In the genomic region with DNA sequence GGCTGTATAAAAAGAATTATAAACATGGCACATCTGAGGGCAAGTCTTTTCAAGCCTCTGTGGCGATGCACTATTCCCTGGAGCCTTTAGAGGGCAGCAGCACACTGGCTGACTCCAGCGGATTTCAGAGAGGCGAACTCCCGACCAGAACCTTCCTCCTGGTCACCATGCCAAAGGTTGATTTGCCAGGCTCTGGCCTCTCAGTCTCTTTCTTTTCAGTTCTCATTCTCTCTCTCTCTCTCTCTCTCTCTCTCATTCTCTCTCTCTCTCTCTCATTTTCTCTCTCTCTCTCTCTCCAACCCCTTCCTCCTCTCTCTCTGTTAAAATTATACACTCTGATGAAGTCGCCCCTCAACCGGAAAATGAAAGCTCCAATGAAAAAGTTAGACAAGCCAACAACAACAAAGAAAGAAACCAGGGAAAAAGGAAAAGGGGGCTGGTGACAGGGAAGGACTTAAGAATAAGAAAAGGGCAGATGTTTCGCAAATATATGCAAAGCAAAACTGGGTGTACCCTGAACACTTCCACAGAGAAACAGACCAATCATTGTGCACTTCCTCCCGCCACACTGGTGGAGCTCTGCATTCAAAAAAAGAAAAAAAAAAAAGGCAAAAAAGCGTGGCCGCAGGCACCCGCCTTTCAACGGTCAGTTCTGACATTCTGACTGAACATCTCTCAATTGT, we compare ENCODE assay signal across 8 cellular contexts.
DNase-seq lines count a peak whose midpoint lies in the region; ATAC-seq, FAIRE-seq and TF ChIP-seq lines count a peak whose summit lies in the region.

No MANE protein-coding gene starts in this region.

- H4K20me1 ChIP-seq in keratinocyte (ENCODE audit: control insufficient read depth, extremely low read depth, insufficient read depth, low read length), result no peaks in the 10 kb centered on the region

- CTCF ChIA-PET in WTC11 (lab: Charles Lee), result interaction anchor here (0.6 to 3.9 kb wide), 48 partner anchors 11 to 1539 kb away, joined by 3 to 46 read pairs (median 4); no protein-coding TSS in a partner anchor

- H3K4me3 Mint-ChIP-seq in WTC11, result no peak overlapping the region

- ATAC-seq in HG02763 (IDR thresholded peaks at IDR 0.05; ENCODE audit: unreplicated experiment) (peak; percentile 76), WTC11 (peak; percentile 95)

- H3K27me3 Mint-ChIP-seq in WTC11 (ENCODE audit: low read depth), result no peaks in the 10 kb centered on the region

- peak; percentile 38 for DNase-seq in NCI-H510A treated with DMSO at 0.1 percent for 48 hours (lab: John Stamatoyannopoulos, UW)
- no peak for DNase-seq in NCI-H510A (lab: John Stamatoyannopoulos, UW)
- peak; percentile 80 for DNase-seq in NCI-H2029 (lab: John Stamatoyannopoulos, UW)
- DNase-seq in WTC11 (ENCODE audit: low spot score), result peak; percentile 77
- DNase-seq in caudate nucleus (lab: John Stamatoyannopoulos, UW), result peak in 58 of 61 donors; percentile 22 to 93 (median 74)
- peak; percentile 23 for DNase-seq in keratinocyte (ENCODE audit: low read depth, low spot score)
- DNase-seq in stimulated activated CD4-positive, alpha-beta T cell treated with anti-CD3 and anti-CD28 coated beads, Interleukin-12 subunit alpha, Interleukin-12 subunit beta, amount 100 ng/mL, for 48 hours (ENCODE audit: low read depth in 2 of 3, low spot score in 1 of 3), result peak; percentile 54 to 78 (median 57)

- H3K9ac ChIP-seq in keratinocyte (ENCODE audit: control insufficient read depth, extremely low read depth, insufficient read depth, low read length), result no peak overlapping the region

- no peaks in the 10 kb centered on the region for H3K4me1 ChIP-seq in keratinocyte (ENCODE audit: control insufficient read depth, extremely low read depth, insufficient read depth, low read length)

- POLR2A ChIA-PET in WTC11 (lab: Charles Lee), result interaction anchor here (0.6 kb wide), 1 partner anchor 229 kb away, joined by 3 read pairs; no protein-coding TSS in a partner anchor

- no peaks in the 10 kb centered on the region for H3K9me3 Mint-ChIP-seq in WTC11

- peaks cover 7% of the 10 kb centered on the region for H3K4me1 Mint-ChIP-seq in WTC11

- FAIRE-seq in keratinocyte (lab: Jason Lieb, UNC), result peak; percentile 36

- H3K36me3 ChIP-seq in keratinocyte (ENCODE audit: control insufficient read depth in 2 of 2, extremely low read depth in 1 of 2, insufficient read depth in 2 of 2, low read length in 2 of 2), result no peaks in the 10 kb centered on the region

- peak overlapping the region; percentile 46 for H2AFZ ChIP-seq in keratinocyte (ENCODE audit: control insufficient read depth, low read length)

- no peaks in the 10 kb centered on the region for H3K36me3 Mint-ChIP-seq in WTC11

- H3K27ac Mint-ChIP-seq in WTC11, result no peak overlapping the region

- dilution Hi-C loops in keratinocyte (cut with MboI; ENCODE audit: extremely low pct_ligation_motif_present, low sequenced_read_pairs), result no loop called here

- H3K4me3 ChIP-seq in keratinocyte (ENCODE audit: control insufficient read depth in 2 of 3, extremely low read depth in 1 of 3, insufficient read depth in 2 of 3, low read depth in 1 of 3, low read length in 3 of 3), result no peak overlapping the region

- peak overlapping the region; percentile 92 for H3K27ac ChIP-seq in caudate nucleus (ENCODE audit: low read depth, low read length)
- H3K27ac ChIP-seq in keratinocyte (ENCODE audit: control insufficient read depth, insufficient read depth, low read length), result no peak overlapping the region

- peak; percentile 76 for TF ChIP-seq CTCF in WTC11 (IDR thresholded peaks at IDR 0.05)
- TF ChIP-seq CTCF in keratinocyte (optimal IDR thresholded peaks at IDR 0.05 in 1 of 3, IDR thresholded peaks at IDR 0.05 in 1 of 3, conservative IDR thresholded peaks at IDR 0.05 in 1 of 3; ENCODE audit: extremely low read depth in 1 of 3, insufficient read depth in 2 of 3, low read length in 3 of 3), result peak; percentile 88 to 94 (median 90)

- no peaks in the 10 kb centered on the region for H3K9me3 ChIP-seq in keratinocyte (ENCODE audit: control insufficient read depth, low read depth, low read length)

- H3K27me3 ChIP-seq in keratinocyte (ENCODE audit: control insufficient read depth, extremely low read depth, insufficient read depth, low read length), result no peaks in the 10 kb centered on the region

- H3K9me1 ChIP-seq in keratinocyte (ENCODE audit: control insufficient read depth, extremely low read depth, insufficient read depth, low read length), result no peaks in the 10 kb centered on the region

- no peaks in the 10 kb centered on the region for H3K79me2 ChIP-seq in keratinocyte (ENCODE audit: control insufficient read depth, insufficient read depth, low read length)

- H3K4me2 ChIP-seq in keratinocyte (ENCODE audit: control insufficient read depth, extremely low read depth, insufficient read depth, low read depth, low read length), result peak overlapping the region; percentile 54

TF ChIP-seq in WTC11, 78 proteins besides CTCF, POLR2A, EP300 and RAD21 (continues in another document):
- no peak for TF ChIP-seq ATF3 (CRISPR knock-in tag; conservative IDR thresholded peaks at IDR 0.05)
- TF ChIP-seq ZNF232 (CRISPR knock-in tag; IDR thresholded peaks at IDR 0.05), result no peak
- TF ChIP-seq OVOL2 (CRISPR knock-in tag; IDR thresholded peaks at IDR 0.05; ENCODE audit: borderline replicate concordance), result no peak
- TF ChIP-seq ZNF317 (CRISPR knock-in tag; IDR thresholded peaks at IDR 0.05; ENCODE audit: borderline replicate concordance, low read depth), result no peak
- no peak for TF ChIP-seq ESRRA (CRISPR knock-in tag; IDR thresholded peaks at IDR 0.05; ENCODE audit: borderline replicate concordance)
- TF ChIP-seq NR1H2 (CRISPR knock-in tag; IDR thresholded peaks at IDR 0.05), result no peak
- no peak for TF ChIP-seq ZNF512 (CRISPR knock-in tag; IDR thresholded peaks at IDR 0.05; ENCODE audit: borderline replicate concordance)
- TF ChIP-seq ZNF671 (CRISPR knock-in tag; IDR thresholded peaks at IDR 0.05), result no peak
- TF ChIP-seq NR2C2 (CRISPR knock-in tag; IDR thresholded peaks at IDR 0.05), result no peak
- TF ChIP-seq HMGA2 (CRISPR knock-in tag; IDR thresholded peaks at IDR 0.05), result no peak
- TF ChIP-seq NFYB (CRISPR knock-in tag; conservative IDR thresholded peaks at IDR 0.05; ENCODE audit: low read depth), result no peak
- no peak for TF ChIP-seq ATF6 (CRISPR knock-in tag; IDR thresholded peaks at IDR 0.05)
- TF ChIP-seq ZNF281 (CRISPR knock-in tag; IDR thresholded peaks at IDR 0.05), result no peak
